In genomic region chr9:107044872-107045271, GRCh38 we compare ENCODE assay signal across 12 cellular contexts.
A peak's percentile ranks its signal among the peaks of the same experiment; 100 is the strongest.
DNase-seq lines count a peak whose midpoint lies in the region; ATAC-seq and TF ChIP-seq lines count a peak whose summit lies in the region.
"Had no signal": no experiment of that assay in that cellular context is flagged by ENCODE, and none has a peak within 500 bp of the region (broad histone marks: within the 10 kb centered on the region; RNA-seq: fewer than 3 reads in every experiment).

No MANE protein-coding gene starts in this region.

- H3K79me1 ChIP-seq in trophoblast cell (ENCODE audit: low read length) = peaks cover 2% of the 10 kb centered on the region

- no peaks in the 10 kb centered on the region for H3K9me3 Mint-ChIP-seq in activated T-cell treated with anti-CD3 and anti-CD28 coated beads, Interleukin-2, amount 50 U/mL, for 24 hours
- H3K9me3 Mint-ChIP-seq in HFFc6 = no peaks in the 10 kb centered on the region
- peaks cover 0 to 5% (median 0%) of the 10 kb centered on the region in 6 donors for H3K9me3 Mint-ChIP-seq in immature natural killer cell

- no peak overlapping the region for H2AFZ ChIP-seq in trophoblast cell (ENCODE audit: insufficient read depth, low read length, poor library complexity)

- H3K4me3 ChIP-seq in trophoblast cell (ENCODE audit: low read depth, low read length) = no peak overlapping the region

- peak; percentile 48; the same call in 1 of the 2 replicates for TF ChIP-seq CTCF in HFFc6 (IDR thresholded peaks at IDR 0.05)
- peak; percentile 54 for TF ChIP-seq CTCF in VCaP (conservative IDR thresholded peaks at IDR 0.05)

- H3K27ac ChIP-seq in VCaP = no peak overlapping the region
- no peak overlapping the region for H3K27ac ChIP-seq in trophoblast cell (ENCODE audit: low read depth, low read length)

- H3K4me1 Mint-ChIP-seq in activated T-cell treated with anti-CD3 and anti-CD28 coated beads, Interleukin-2, amount 50 U/mL, for 24 hours (ENCODE audit: low read depth) = no peaks in the 10 kb centered on the region
- H3K4me1 Mint-ChIP-seq in HFFc6 (ENCODE audit: low read depth) (no peaks in the 10 kb centered on the region; the same call in 1 of the 2 replicates), immature natural killer cell (no peaks in the 10 kb centered on the region)

- H3K4me3 Mint-ChIP-seq in activated T-cell treated with anti-CD3 and anti-CD28 coated beads, Interleukin-2, amount 50 U/mL, for 24 hours = no peak overlapping the region
- no peak overlapping the region for H3K4me3 Mint-ChIP-seq in HFFc6
- no peak overlapping the region for H3K4me3 Mint-ChIP-seq in immature natural killer cell

- peak; percentile 2 for DNase-seq in activated T-cell treated with anti-CD3 and anti-CD28 coated beads for 48 hours (ENCODE audit: low read depth)
- no peak for DNase-seq in activated T-cell treated with anti-CD3 and anti-CD28 coated beads, Interleukin-2, amount 50 U/mL, for 24 hours
- no peak for DNase-seq in HFFc6
- DNase-seq in trophoblast cell = no peak
- DNase-seq in KG1 (lab: John Stamatoyannopoulos, UW) = no peak
- no peak for DNase-seq in immature natural killer cell
- DNase-seq: activated gamma-delta T cell, cerebellar nuclear complex, islet precursor cell, NCI-H1930 had no signal

- no peaks in the 10 kb centered on the region for H3K36me3 ChIP-seq in trophoblast cell (ENCODE audit: control insufficient read depth in 1 of 2, insufficient read depth in 2 of 2, low read length in 2 of 2)

- H3K23ac ChIP-seq in trophoblast cell (ENCODE audit: low read length) = no peak overlapping the region

- no peak overlapping the region for H3K4ac ChIP-seq in trophoblast cell (ENCODE audit: low read depth, low read length)

- no peak overlapping the region for H3K4me2 ChIP-seq in trophoblast cell (ENCODE audit: low read length)

- no peak overlapping the region for H3K14ac ChIP-seq in trophoblast cell (ENCODE audit: low read length)

- no peak overlapping the region for H3K27ac Mint-ChIP-seq in activated T-cell treated with anti-CD3 and anti-CD28 coated beads, Interleukin-2, amount 50 U/mL, for 24 hours
- H3K27ac Mint-ChIP-seq in HFFc6 = no peak overlapping the region
- no peak overlapping the region for H3K27ac Mint-ChIP-seq in immature natural killer cell

- no peak overlapping the region for H4K12ac ChIP-seq in trophoblast cell (ENCODE audit: low read depth, low read length)

- peaks cover 17 to 22% of the 10 kb centered on the region in 2 experiments for H3K4me1 ChIP-seq in trophoblast cell (ENCODE audit: control insufficient read depth in 1 of 2, insufficient read depth in 2 of 2, low read length in 2 of 2)

- H2BK5ac ChIP-seq in trophoblast cell (ENCODE audit: low read depth, low read length, poor library complexity) = no peak overlapping the region

- H3K27me3 Mint-ChIP-seq in activated T-cell treated with anti-CD3 and anti-CD28 coated beads, Interleukin-2, amount 50 U/mL, for 24 hours = peaks cover 6% of the 10 kb centered on the region
- H3K27me3 Mint-ChIP-seq in HFFc6 (ENCODE audit: insufficient read depth) (peaks cover 8% of the 10 kb centered on the region; the same call in 1 of the 2 replicates), immature natural killer cell (ENCODE audit: low read depth in 3 of 3) (peaks cover 2 to 10% (median 3%) of the 10 kb centered on the region in 3 donors)

- peak overlapping the region; percentile 35 for H2BK120ac ChIP-seq in trophoblast cell (ENCODE audit: insufficient read depth, low read length, poor library complexity)

- H3K9ac ChIP-seq in trophoblast cell (ENCODE audit: low read length) = no peak overlapping the region

- no peaks in the 10 kb centered on the region for H3K79me2 ChIP-seq in trophoblast cell (ENCODE audit: control insufficient read depth, insufficient read depth, low read length, poor library complexity)

- H3K27me3 ChIP-seq in trophoblast cell (ENCODE audit: insufficient read depth, low read length) = no peaks in the 10 kb centered on the region

- no peak overlapping the region for H2AK5ac ChIP-seq in trophoblast cell (ENCODE audit: low read length)

- H2BK12ac ChIP-seq in trophoblast cell (ENCODE audit: low read length) = no peak overlapping the region

- no peak overlapping the region for H3K18ac ChIP-seq in trophoblast cell (ENCODE audit: low read length)

- ATAC-seq in HG02588 (IDR thresholded peaks at IDR 0.05; ENCODE audit: unreplicated experiment) = no peak

- no peak overlapping the region for H4K91ac ChIP-seq in trophoblast cell (ENCODE audit: low read depth, low read length)

- no CpG with 5 or more reads among the region's 4 CpGs for WGBS in trophoblast cell (ENCODE audit: extremely low coverage, insufficient coverage, insufficient read length)

- H3K36me3 Mint-ChIP-seq in activated T-cell treated with anti-CD3 and anti-CD28 coated beads, Interleukin-2, amount 50 U/mL, for 24 hours (ENCODE audit: low read depth) = no peaks in the 10 kb centered on the region
- no peaks in the 10 kb centered on the region for H3K36me3 Mint-ChIP-seq in HFFc6 (ENCODE audit: low read depth)
- H3K36me3 Mint-ChIP-seq in immature natural killer cell = no peaks in the 10 kb centered on the region

- H4K8ac ChIP-seq in trophoblast cell (ENCODE audit: low read depth, low read length) = no peak overlapping the region

- no peaks in the 10 kb centered on the region for H3K9me3 ChIP-seq in trophoblast cell (ENCODE audit: insufficient read depth, low read depth, low read length)
